ENCODE assay signal across 10 cellular contexts in the genomic region with DNA sequence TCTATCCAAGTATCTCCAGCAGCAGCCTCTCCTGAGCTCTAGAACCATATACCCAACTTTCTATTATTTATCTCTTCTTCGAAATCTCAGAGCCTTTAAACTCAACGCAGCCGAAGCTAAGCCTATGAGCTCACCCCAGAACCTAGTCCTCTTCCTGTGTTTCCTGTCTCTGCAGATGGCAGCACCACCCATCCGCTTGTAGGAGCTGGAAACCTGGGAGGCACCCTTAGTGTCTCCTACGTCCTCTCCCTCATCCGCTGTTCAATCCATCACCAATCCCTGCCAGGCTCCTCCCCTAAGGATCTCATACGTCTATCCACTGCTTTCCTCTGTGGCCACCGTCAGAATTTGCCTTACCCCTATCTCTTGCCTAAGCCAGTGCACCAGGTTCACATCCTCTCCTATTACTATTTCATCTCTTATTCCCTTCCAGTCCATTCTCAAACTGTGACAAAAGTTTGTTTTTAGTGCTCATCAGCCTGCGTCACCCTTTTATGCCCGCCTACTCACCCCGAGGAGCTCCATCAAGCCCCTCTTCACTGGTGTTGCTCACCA. TPM values are rescaled to one million over a fixed set of nuclear protein-coding genes. Genes with fewer than 3 reads are reported as not detected.
A peak's percentile ranks its signal among the peaks of the same experiment; 100 is the strongest.
DNase-seq lines count a peak whose midpoint lies in the region; ATAC-seq and TF ChIP-seq lines count a peak whose summit lies in the region.
"Had no signal": no experiment of that assay in that cellular context is flagged by ENCODE, and none has a peak within 500 bp of the region (broad histone marks: within the 10 kb centered on the region; RNA-seq: fewer than 3 reads in every experiment).

No MANE protein-coding gene starts in this region.

- H3K4me3 ChIP-seq in CD4-positive, alpha-beta memory T cell (ENCODE audit: low read length in 2 of 2): no peak overlapping the region
- H3K4me3 ChIP-seq in brain microvascular endothelial cell (ENCODE audit: low read depth, low read length): no peak overlapping the region
- H3K4me3 ChIP-seq: coronary artery had no signal

- H3K27me3 ChIP-seq in CD4-positive, alpha-beta memory T cell (ENCODE audit: insufficient read depth, low read length): no peaks in the 10 kb centered on the region
- no peaks in the 10 kb centered on the region for H3K27me3 ChIP-seq in brain microvascular endothelial cell (replicated peaks)

- CTCF ChIA-PET in CD4-positive, alpha-beta memory T cell (lab: Charles Lee; ENCODE audit: partially characterized antibody): interaction anchor here (1.4 kb wide), 1 partner anchor 14 kb away, joined by 3 read pairs; no protein-coding TSS in a partner anchor

- peak overlapping the region; percentile 48 to 88 (median 78) for H3K27ac Mint-ChIP-seq in CD4-positive, alpha-beta memory T cell
- H3K27ac Mint-ChIP-seq in T-helper 2 cell treated with Interferon-gamma antibody and Interleukin-4, amounts not matched to agents 5 μg/mL and 100 μg/mL, for 36 hours: peak overlapping the region; percentile 59
- H3K27ac Mint-ChIP-seq in osteocyte (ENCODE audit: unreplicated experiment): peak overlapping the region; percentile 33

- H3K9me3 Mint-ChIP-seq in CD4-positive, alpha-beta memory T cell: no peaks in the 10 kb centered on the region
- no peaks in the 10 kb centered on the region for H3K9me3 Mint-ChIP-seq in T-helper 2 cell treated with Interferon-gamma antibody and Interleukin-4, amounts not matched to agents 5 μg/mL and 100 μg/mL, for 36 hours
- H3K9me3 Mint-ChIP-seq in osteocyte (ENCODE audit: unreplicated experiment): no peaks in the 10 kb centered on the region

- H3K4me1 ChIP-seq in CD4-positive, alpha-beta memory T cell (ENCODE audit: insufficient read depth, low read length): peaks cover 60% of the 10 kb centered on the region

- no peaks in the 10 kb centered on the region for H3K27me3 Mint-ChIP-seq in CD4-positive, alpha-beta memory T cell
- H3K27me3 Mint-ChIP-seq in T-helper 2 cell treated with Interferon-gamma antibody and Interleukin-4, amounts not matched to agents 5 μg/mL and 100 μg/mL, for 36 hours (ENCODE audit: low read depth): no peaks in the 10 kb centered on the region
- no peaks in the 10 kb centered on the region for H3K27me3 Mint-ChIP-seq in osteocyte (ENCODE audit: unreplicated experiment)

- intact Hi-C loops in CD4-positive, alpha-beta memory T cell (cut with micrococcal nuclease): no loop called here

- POLR2A ChIA-PET in CD4-positive, alpha-beta memory T cell (lab: Charles Lee; ENCODE audit: partially characterized antibody): interaction anchor here (1.4 kb wide), 1 partner anchor 9 kb away, joined by 6 read pairs; the partner anchor contains the start of gene VGLL4

- ATAC-seq in esophagus mucosa (peak; percentile 59), HG03354 (IDR thresholded peaks at IDR 0.05; ENCODE audit: poor library complexity, severe bottlenecking, unreplicated experiment) (no peak)

- in situ Hi-C loops in brain microvascular endothelial cell (cut with HindIII; ENCODE audit: low pct_ligation_motif_present, low sequenced_read_pairs): loop anchor here (25.0 kb wide), 1 partner anchor 247 kb away; no protein-coding TSS in a partner anchor

- no peak for TF ChIP-seq CTCF in osteocyte (IDR thresholded peaks at IDR 0.05)
- no peak for TF ChIP-seq CTCF in brain microvascular endothelial cell (IDR thresholded peaks at IDR 0.05; ENCODE audit: low read depth, low read length, missing control alignments)

- H3K4me3 Mint-ChIP-seq in CD4-positive, alpha-beta memory T cell: peak overlapping the region; percentile 39 to 72 (median 62)
- H3K4me3 Mint-ChIP-seq in T-helper 2 cell treated with Interferon-gamma antibody and Interleukin-4, amounts not matched to agents 5 μg/mL and 100 μg/mL, for 36 hours: peak overlapping the region; percentile 66
- no peak overlapping the region for H3K4me3 Mint-ChIP-seq in osteocyte (ENCODE audit: unreplicated experiment)

- no peaks in the 10 kb centered on the region for H3K36me3 ChIP-seq in CD4-positive, alpha-beta memory T cell (ENCODE audit: insufficient read depth, low read length)
- no peaks in the 10 kb centered on the region for H3K36me3 ChIP-seq in brain microvascular endothelial cell (replicated peaks)

- peaks cover 2 to 17% of the 10 kb centered on the region in 2 donors for H3K36me3 Mint-ChIP-seq in CD4-positive, alpha-beta memory T cell
- peaks cover 41% of the 10 kb centered on the region for H3K36me3 Mint-ChIP-seq in T-helper 2 cell treated with Interferon-gamma antibody and Interleukin-4, amounts not matched to agents 5 μg/mL and 100 μg/mL, for 36 hours (ENCODE audit: low read depth)
- H3K36me3 Mint-ChIP-seq in osteocyte (ENCODE audit: unreplicated experiment): peaks cover 17% of the 10 kb centered on the region

- H3K9me3 ChIP-seq in CD4-positive, alpha-beta memory T cell (ENCODE audit: control insufficient read depth in 1 of 2, low read length in 2 of 2): no peaks in the 10 kb centered on the region

- H3K4me1 Mint-ChIP-seq in CD4-positive, alpha-beta memory T cell: peaks cover 49 to 87% (median 66%) of the 10 kb centered on the region in 4 donors
- peaks cover 75% of the 10 kb centered on the region for H3K4me1 Mint-ChIP-seq in T-helper 2 cell treated with Interferon-gamma antibody and Interleukin-4, amounts not matched to agents 5 μg/mL and 100 μg/mL, for 36 hours (ENCODE audit: low read depth)
- H3K4me1 Mint-ChIP-seq in osteocyte (ENCODE audit: unreplicated experiment): peaks cover 93% of the 10 kb centered on the region

- no peak overlapping the region for H3K27ac ChIP-seq in CD4-positive, alpha-beta memory T cell (ENCODE audit: low read depth, low read length)
- H3K27ac ChIP-seq in brain microvascular endothelial cell: no peak overlapping the region

- DNase-seq in CD4-positive, alpha-beta memory T cell: peak in 1 of 5 donors; percentile 13
- DNase-seq in T-helper 2 cell treated with Interferon-gamma antibody and Interleukin-4, amounts not matched to agents 5 μg/mL and 100 μg/mL, for 36 hours (ENCODE audit: low spot score): no peak
- DNase-seq in osteocyte (ENCODE audit: extremely low spot score, unreplicated experiment): no peak
- DNase-seq in NCI-H2107 (lab: John Stamatoyannopoulos, UW): no peak
- DNase-seq in SHP77 treated with DMSO at 0.1 percent for 48 hours (lab: John Stamatoyannopoulos, UW): no peak
- no peak for DNase-seq in brain microvascular endothelial cell
- DNase-seq: NCI-H1436 had no signal

RNA-seq across cellular contexts. Expression of gene VGLL4, which starts 9.6 kb away (rescaled TPM):
- total RNA-seq in CD4-positive, alpha-beta memory T cell: 10 to 100 TPM; 29.2 to 30.3 TPM
- polyA plus RNA-seq in CD4-positive, alpha-beta memory T cell: 10 to 100 TPM; 15.1 to 21.9 TPM
- 36.3 TPM for total RNA-seq in esophagus mucosa
- total RNA-seq in osteocyte: 130 and 139 TPM in 2 replicates
